Comparison of ENCODE assay signal across 21 cellular contexts in the genomic region with DNA sequence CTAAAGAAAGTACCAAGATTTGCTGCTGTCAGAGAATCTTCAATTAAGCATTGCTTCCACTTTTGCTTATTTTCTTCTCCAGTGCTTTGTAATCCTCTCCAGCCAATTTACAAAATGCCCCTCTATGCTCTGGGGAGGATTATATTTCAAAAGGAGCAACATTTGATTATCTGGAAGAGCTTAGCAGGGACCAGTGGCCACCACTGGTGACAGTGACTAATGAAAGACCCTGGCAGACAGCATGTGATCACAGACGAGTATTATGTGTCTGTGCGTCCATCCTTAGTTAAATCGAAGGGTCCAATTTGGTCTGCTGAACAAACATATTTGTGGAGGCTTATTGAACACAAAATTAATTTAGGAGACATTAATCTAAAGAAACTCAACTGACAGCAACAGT.
"Had no signal": no experiment of that assay in that cellular context is flagged by ENCODE, and none has a peak within 500 bp of the region (broad histone marks: within the 10 kb centered on the region; RNA-seq: fewer than 3 reads in every experiment).

No MANE protein-coding gene starts in this region.

- DNase-seq: activated CD4-positive, alpha-beta memory T cell treated with anti-CD3 and anti-CD28 coated beads, Interleukin-2, amount 10 ng/mL, durations not matched to agents 7 days and 5 days; activated CD4-positive, alpha-beta T cell treated with anti-CD3 and anti-CD28 coated beads, Interleukin-2, amount 50 U/mL, for 1 hour; activated CD4-positive, CD25-positive, alpha-beta regulatory T cell; activated gamma-delta T cell; activated naive CD4-positive, alpha-beta T cell treated with anti-CD3 and anti-CD28 coated beads for 36 hours; activated T-cell treated with anti-CD3 and anti-CD28 coated beads for 4 hours; activated T-cell treated with anti-CD3 and anti-CD28 coated beads, Interleukin-2, amount 50 U/mL, for 48 hours; amygdala; cerebellar nuclear complex; KG1; NCI-H1048; NCI-H1930; NCI-H446; NCI-H526; NCI-H774; PC-3; SHP77 treated with DMSO at 0.1 percent for 48 hours; T-helper 17 cell; T-helper 9 cell had no signal

- H3K36me3 Mint-ChIP-seq: activated naive CD8-positive, alpha-beta T cell had no signal

- ATAC-seq: activated T-helper 17 cell treated with anti-CD3 and anti-CD28 coated beads, Interleukin-2, amount 50 U/mL, for 72 hours; PC-3; T-helper 17 cell had no signal

- H3K9me3 Mint-ChIP-seq: activated CD4-positive, alpha-beta memory T cell treated with anti-CD3 and anti-CD28 coated beads, Interleukin-2, amount 10 ng/mL, durations not matched to agents 7 days and 5 days; activated naive CD4-positive, alpha-beta T cell treated with anti-CD3 and anti-CD28 coated beads for 36 hours; activated T-helper 17 cell treated with anti-CD3 and anti-CD28 coated beads, Interleukin-2, amount 50 U/mL, for 72 hours had no signal

- H3K27me3 Mint-ChIP-seq: activated T-helper 17 cell treated with anti-CD3 and anti-CD28 coated beads, Interleukin-2, amount 50 U/mL, for 72 hours had no signal

- H3K4me1 Mint-ChIP-seq: activated CD4-positive, alpha-beta memory T cell treated with anti-CD3 and anti-CD28 coated beads, Interleukin-2, amount 10 ng/mL, durations not matched to agents 7 days and 5 days; activated T-helper 17 cell treated with anti-CD3 and anti-CD28 coated beads, Interleukin-2, amount 50 U/mL, for 72 hours; T-helper 17 cell had no signal

- H3K4me3 Mint-ChIP-seq: activated CD4-positive, alpha-beta memory T cell treated with anti-CD3 and anti-CD28 coated beads, Interleukin-2, amount 10 ng/mL, durations not matched to agents 7 days and 5 days; activated naive CD4-positive, alpha-beta T cell treated with anti-CD3 and anti-CD28 coated beads for 36 hours; activated naive CD8-positive, alpha-beta T cell; activated T-helper 17 cell treated with anti-CD3 and anti-CD28 coated beads, Interleukin-2, amount 50 U/mL, for 72 hours; T-helper 17 cell had no signal

- H3K27ac Mint-ChIP-seq: activated CD4-positive, alpha-beta memory T cell treated with anti-CD3 and anti-CD28 coated beads, Interleukin-2, amount 10 ng/mL, durations not matched to agents 7 days and 5 days; activated naive CD4-positive, alpha-beta T cell treated with anti-CD3 and anti-CD28 coated beads for 36 hours; activated naive CD8-positive, alpha-beta T cell; activated T-helper 17 cell treated with anti-CD3 and anti-CD28 coated beads, Interleukin-2, amount 50 U/mL, for 72 hours; T-helper 17 cell had no signal
